9 cellular contexts compared by ENCODE assay signal in genomic region chr9:108761530-108762347, GRCh38.
A peak's percentile ranks its signal among the peaks of the same experiment; 100 is the strongest.
DNase-seq lines count a peak whose midpoint lies in the region; ATAC-seq, FAIRE-seq and TF ChIP-seq lines count a peak whose summit lies in the region.
"Had no signal": no experiment of that assay in that cellular context is flagged by ENCODE, and none has a peak within 500 bp of the region (broad histone marks: within the 10 kb centered on the region; RNA-seq: fewer than 3 reads in every experiment).

No MANE protein-coding gene starts in this region.

- peaks cover 0 to 2% of the 10 kb centered on the region in 2 donors for H3K4me1 ChIP-seq in ascending aorta
- H3K4me1 ChIP-seq in hepatocyte (ENCODE audit: insufficient read depth) = no peaks in the 10 kb centered on the region
- H3K4me1 ChIP-seq in small intestine (ENCODE audit: control insufficient read depth in 2 of 2, insufficient read depth in 1 of 2, low read depth in 1 of 2, low read length in 1 of 2) = no peaks in the 10 kb centered on the region

- no peak overlapping the region for H3K4me2 ChIP-seq in hepatocyte

- CTCF ChIA-PET in activated naive CD4-positive, alpha-beta T cell treated with anti-CD3 and anti-CD28 coated beads for 36 hours (lab: Charles Lee) = interaction anchor here (0.7 to 1.6 kb wide), 9 partner anchors 12 to 1626 kb away, joined by 3 to 5 read pairs (median 3); no protein-coding TSS in a partner anchor

- H2AFZ ChIP-seq in hepatocyte = no peak overlapping the region

- no peaks in the 10 kb centered on the region for H3K9me2 ChIP-seq in hepatocyte (replicated peaks; ENCODE audit: insufficient read depth)

- WGBS in hepatocyte (ENCODE audit: low lambda C conversion rate, missing lambda C conversion rate) = 38% methylated on average over 11 of the region's 11 CpGs
- 33 to 39% (median 38%) methylated on average over 11 of the region's 11 CpGs for WGBS in small intestine, 3 donors

- no peak overlapping the region for H3K27ac ChIP-seq in ascending aorta
- H3K27ac ChIP-seq in hepatocyte = peak overlapping the region; percentile 19
- no peak overlapping the region for H3K27ac ChIP-seq in small intestine (ENCODE audit: low read depth in 1 of 2, low read length in 1 of 2)

- H3K27ac Mint-ChIP-seq in activated naive CD4-positive, alpha-beta T cell treated with anti-CD3 and anti-CD28 coated beads for 36 hours = no peak overlapping the region

- no peaks in the 10 kb centered on the region for H4K20me1 ChIP-seq in hepatocyte (ENCODE audit: insufficient read depth, poor library complexity, severe bottlenecking)

- H3K4me1 Mint-ChIP-seq in activated naive CD4-positive, alpha-beta T cell treated with anti-CD3 and anti-CD28 coated beads for 36 hours (ENCODE audit: low read depth) = peaks cover 2% of the 10 kb centered on the region

- no peak for FAIRE-seq in small intestine (lab: Jason Lieb, UNC)
- FAIRE-seq: endometrium had no signal

- H3K36me3 ChIP-seq in ascending aorta (no peaks in the 10 kb centered on the region), hepatocyte (replicated peaks; ENCODE audit: insufficient read depth, low read depth) (no peaks in the 10 kb centered on the region), small intestine (ENCODE audit: control insufficient read depth in 2 of 2, insufficient read depth in 2 of 2, low read length in 2 of 2) (no peaks in the 10 kb centered on the region)

- H3K79me2 ChIP-seq in hepatocyte = no peaks in the 10 kb centered on the region

- intact Hi-C loops in activated naive CD4-positive, alpha-beta T cell treated with anti-CD3 and anti-CD28 coated beads for 36 hours (cut with micrococcal nuclease) = loop anchor here (5.0 to 10.0 kb wide), 5 partner anchors 197 to 1337 kb away; partner anchors contain the start of gene EPB41L4B
- intact Hi-C loops in ascending aorta (cut with DNase I) = loop anchor here (1.0 to 10.0 kb wide), 6 partner anchors 194 to 1339 kb away; no protein-coding TSS in a partner anchor

- H3K27me3 Mint-ChIP-seq in activated naive CD4-positive, alpha-beta T cell treated with anti-CD3 and anti-CD28 coated beads for 36 hours (ENCODE audit: low read depth) = peaks cover 5% of the 10 kb centered on the region

- TF ChIP-seq CTCF in ascending aorta (IDR thresholded peaks at IDR 0.05) (peak; percentile 73 to 86 (median 75)), hepatocyte (IDR thresholded peaks at IDR 0.05; ENCODE audit: poor library complexity) (peak; percentile 88)

- no peak overlapping the region for H3K4me3 Mint-ChIP-seq in activated naive CD4-positive, alpha-beta T cell treated with anti-CD3 and anti-CD28 coated beads for 36 hours

- no peaks in the 10 kb centered on the region for H3K9me3 Mint-ChIP-seq in activated naive CD4-positive, alpha-beta T cell treated with anti-CD3 and anti-CD28 coated beads for 36 hours

- no peaks in the 10 kb centered on the region for H3K36me3 Mint-ChIP-seq in activated naive CD4-positive, alpha-beta T cell treated with anti-CD3 and anti-CD28 coated beads for 36 hours (ENCODE audit: low read depth)

- H3K27me3 ChIP-seq in ascending aorta (no peaks in the 10 kb centered on the region), hepatocyte (no peaks in the 10 kb centered on the region), small intestine (ENCODE audit: control insufficient read depth in 2 of 2, insufficient read depth in 2 of 2, low read length in 2 of 2) (no peaks in the 10 kb centered on the region)

- ATAC-seq in HG03175 (IDR thresholded peaks at IDR 0.05; ENCODE audit: unreplicated experiment) = peak; percentile 71

- H3K4me3 ChIP-seq in ascending aorta (no peak overlapping the region), hepatocyte (no peak overlapping the region), small intestine (ENCODE audit: low read depth in 1 of 2, low read length in 2 of 2) (no peak overlapping the region)

- H3K9me3 ChIP-seq in ascending aorta (no peaks in the 10 kb centered on the region), hepatocyte (ENCODE audit: low read depth) (no peaks in the 10 kb centered on the region), small intestine (ENCODE audit: control insufficient read depth, low read depth) (no peaks in the 10 kb centered on the region)

- DNase-seq in activated naive CD4-positive, alpha-beta T cell treated with anti-CD3 and anti-CD28 coated beads for 36 hours = peak; percentile 58
- no peak for DNase-seq in activated naive CD4-positive, alpha-beta T cell (lab: John Stamatoyannopoulos, UW)
- DNase-seq in NOMO-1 treated with DMSO at 0.1 percent for 48 hours (lab: John Stamatoyannopoulos, UW; ENCODE audit: unreplicated experiment) = peak; percentile 62
- peak in 1 of 2 donors; percentile 68 for DNase-seq in ascending aorta (ENCODE audit: low spot score in 2 of 2)
- peak; percentile 82 for DNase-seq in hepatocyte (ENCODE audit: low spot score)
- peak; percentile 64 for DNase-seq in small intestine
- no peak for DNase-seq in NCI-H187 treated with DMSO at 0.1 percent for 48 hours (lab: John Stamatoyannopoulos, UW)

Comparison
In these comparisons a context has a peak if more than half of its experiments do, and no peak if none do; other contexts are left out.
1. DNase-seq: peak in activated naive CD4-positive, alpha-beta T cell treated with anti-CD3 and anti-CD28 coated beads for 36 hours (single experiment), NOMO-1 treated with DMSO at 0.1 percent for 48 hours (single experiment), hepatocyte (single experiment) and small intestine (single experiment); none in activated naive CD4-positive, alpha-beta T cell (0 of 4) and NCI-H187 treated with DMSO at 0.1 percent for 48 hours (single experiment).